In genomic region chr3:17946619-17947018, GRCh38 we compare ENCODE assay signal across 1 cellular context.
TF ChIP-seq lines count a peak whose summit lies in the region.

No MANE protein-coding gene starts in this region.

TF ChIP-seq in K562, 482 proteins besides CTCF, POLR2A, EP300 and RAD21 (continued from another document and continues in another):
- no peak for TF ChIP-seq ID3 (CRISPR knock-in tag; IDR thresholded peaks at IDR 0.05)
- 0 out of 2 replicates have a peak, but pooled peaks have one; percentile 27 for TF ChIP-seq ID3 (tag; IDR thresholded peaks at IDR 0.05)
- TF ChIP-seq CXXC5 (CRISPR knock-in tag; IDR thresholded peaks at IDR 0.05), result peak; percentile 52
- no peak for TF ChIP-seq ELF2 (CRISPR knock-in tag; IDR thresholded peaks at IDR 0.05)
- TF ChIP-seq FOXO4 (CRISPR knock-in tag; IDR thresholded peaks at IDR 0.05), result no peak
- peak; percentile 54 for TF ChIP-seq NFIC (IDR thresholded peaks at IDR 0.05)
- TF ChIP-seq ZNF589 (CRISPR knock-in tag; IDR thresholded peaks at IDR 0.05; ENCODE audit: low read depth), result peak; percentile 62; the same call in 1 of the 2 replicates
- no peak for TF ChIP-seq TAF9B (IDR thresholded peaks at IDR 0.05; ENCODE audit: partially characterized antibody)
- peak; percentile 28; the same call in 1 of the 2 replicates for TF ChIP-seq SMARCA4 (IDR thresholded peaks at IDR 0.05)
- TF ChIP-seq SMAD4 (CRISPR knock-in tag; conservative IDR thresholded peaks at IDR 0.05), result peak; percentile 46; the same call in 1 of the 2 replicates
- no peak for TF ChIP-seq THRA (IDR thresholded peaks at IDR 0.05)
- peak; percentile 70; the same call in 1 of the 2 replicates for TF ChIP-seq ZNF395 (CRISPR knock-in tag; IDR thresholded peaks at IDR 0.05)
- peak; percentile 95 for TF ChIP-seq ZNF384 (IDR thresholded peaks at IDR 0.05; ENCODE audit: low read depth, low read length)
- 0 out of 2 replicates have a peak, but pooled peaks have one; percentile 38 for TF ChIP-seq CUX1 (CRISPR knock-in tag; IDR thresholded peaks at IDR 0.05)
- TF ChIP-seq TAL1 (IDR thresholded peaks at IDR 0.05), result peak; percentile 92
- no peak for TF ChIP-seq CHCHD3 (CRISPR knock-in tag; IDR thresholded peaks at IDR 0.05)
- TF ChIP-seq CSDE1 (IDR thresholded peaks at IDR 0.05), result no peak
- TF ChIP-seq CREB1 (IDR thresholded peaks at IDR 0.05), result 0 out of 2 replicates have a peak, but pooled peaks have one; percentile 27
- TF ChIP-seq CREB1 (CRISPR knock-in tag; IDR thresholded peaks at IDR 0.05), result no peak
- TF ChIP-seq DMBX1 (CRISPR knock-in tag; IDR thresholded peaks at IDR 0.05; ENCODE audit: borderline replicate concordance), result peak; percentile 54; the same call in 1 of the 2 replicates
- no peak for TF ChIP-seq ELF4 (CRISPR knock-in tag; IDR thresholded peaks at IDR 0.05)
- no peak for TF ChIP-seq GATAD2A (IDR thresholded peaks at IDR 0.05)
- peak in 1 of 2 experiments; percentile 41; a peak in 1 of 4 replicates for TF ChIP-seq TBL1XR1 (IDR thresholded peaks at IDR 0.05; ENCODE audit: low read length in 2 of 2)
- peak; percentile 68; the same call in 1 of the 2 replicates for TF ChIP-seq ZNF766 (CRISPR knock-in tag; conservative IDR thresholded peaks at IDR 0.05)
- TF ChIP-seq ZBTB11 (CRISPR knock-in tag; IDR thresholded peaks at IDR 0.05), result peak in 1 of 3 experiments; percentile 74; a peak in 2 of 6 replicates
- no peak for TF ChIP-seq RREB1 (CRISPR knock-in tag; IDR thresholded peaks at IDR 0.05)
- TF ChIP-seq MYBL2 (IDR thresholded peaks at IDR 0.05; ENCODE audit: low read depth), result no peak
- no peak for TF ChIP-seq MYBL2 (CRISPR knock-in tag; IDR thresholded peaks at IDR 0.05; ENCODE audit: borderline replicate concordance)
- peak; percentile 77 for TF ChIP-seq POLR2AphosphoS5 (IDR thresholded peaks at IDR 0.05; ENCODE audit: control insufficient read depth, insufficient read depth, low read depth, low read length)
- TF ChIP-seq ZBTB17 (CRISPR knock-in tag; IDR thresholded peaks at IDR 0.05), result peak; percentile 96
- no peak for TF ChIP-seq SAP30 (IDR thresholded peaks at IDR 0.05; ENCODE audit: borderline replicate concordance, insufficient read depth, low read depth, low read length, poor library complexity, severe bottlenecking)
- no peak for TF ChIP-seq ZNF277 (CRISPR knock-in tag; IDR thresholded peaks at IDR 0.05; ENCODE audit: borderline replicate concordance)
- TF ChIP-seq ARID1B (IDR thresholded peaks at IDR 0.05), result peak; percentile 86
- TF ChIP-seq TCF3 (CRISPR knock-in tag; IDR thresholded peaks at IDR 0.05), result peak; percentile 86
- no peak for TF ChIP-seq HNRNPK (IDR thresholded peaks at IDR 0.05; ENCODE audit: low read depth, low read length, poor library complexity, severe bottlenecking)
- TF ChIP-seq CBFA2T3 (IDR thresholded peaks at IDR 0.05), result peak; percentile 93
- peak; percentile 86 to 94 for TF ChIP-seq RCOR1 (IDR thresholded peaks at IDR 0.05; ENCODE audit: borderline replicate concordance in 1 of 2, low read depth in 2 of 2, low read length in 2 of 2)
- TF ChIP-seq SLC30A9 (CRISPR knock-in tag; IDR thresholded peaks at IDR 0.05), result no peak
- peak in 1 of 2 experiments; percentile 75; a peak in 2 of 4 replicates for TF ChIP-seq HDAC1 (IDR thresholded peaks at IDR 0.05)
- no peak for TF ChIP-seq SUPT5H (IDR thresholded peaks at IDR 0.05)
- 0 out of 2 replicates have a peak, but pooled peaks have one; percentile 17 for TF ChIP-seq SMARCE1 (IDR thresholded peaks at IDR 0.05)
